ENCODE assay signal across 13 cellular contexts in genomic region chr2:36659872-36660312, GRCh38. TPM values are rescaled to one million over a fixed set of nuclear protein-coding genes. Genes with fewer than 3 reads are reported as not detected.
DNase-seq lines count a peak whose midpoint lies in the region; ATAC-seq, FAIRE-seq and TF ChIP-seq lines count a peak whose summit lies in the region.
"Had no signal": no experiment of that assay in that cellular context is flagged by ENCODE, and none has a peak within 500 bp of the region (broad histone marks: within the 10 kb centered on the region; RNA-seq: fewer than 3 reads in every experiment).

No MANE protein-coding gene starts in this region.

- POLR2A ChIA-PET in RWPE1 (lab: Yijun Ruan, JAX; ENCODE audit: low non-redundant PET): no interaction called here

- H3K9ac ChIP-seq in kidney (ENCODE audit: low read length in 2 of 2): no peak overlapping the region

- DNase-seq in HCEC 1CT (peak; percentile 9), iris pigment epithelial cell (ENCODE audit: low read depth) (peak; percentile 21), kidney (no peak), RWPE1 (ENCODE audit: low spot score) (no peak), GM23338 (ENCODE audit: low spot score) (no peak), HuH-7.5 (ENCODE audit: low spot score) (no peak)
- DNase-seq: midbrain; stimulated activated CD4-positive, alpha-beta T cell treated with anti-CD3 and anti-CD28 coated beads, Interleukin-4, amount 100 ng/mL, for 4 hours had no signal

- ATAC-seq in GM18502 (IDR thresholded peaks at IDR 0.05; ENCODE audit: poor library complexity, unreplicated experiment): peak; percentile 61
- ATAC-seq in HG03520 (IDR thresholded peaks at IDR 0.05; ENCODE audit: unreplicated experiment): peak; percentile 61
- no peak for ATAC-seq in GM23338

- H3K9me2 ChIP-seq in GM23338 (ENCODE audit: insufficient read depth): peaks cover 15% of the 10 kb centered on the region; the same call in 1 of the 2 replicates

- H3K27ac ChIP-seq in kidney (ENCODE audit: low read depth in 2 of 2, low read length in 2 of 2) (no peak overlapping the region), RWPE1 (no peak overlapping the region), GM23338 (ENCODE audit: low read depth) (no peak overlapping the region)
- H3K27ac ChIP-seq: prostate gland had no signal

- H3K4me2 ChIP-seq in GM23338: no peak overlapping the region

- FAIRE-seq in kidney (lab: Jason Lieb, UNC): no peak

- H3K79me2 ChIP-seq in GM23338 (replicated peaks; ENCODE audit: insufficient read depth): no peaks in the 10 kb centered on the region

- H3K27me3 Mint-ChIP-seq in GM23338 (ENCODE audit: insufficient read depth, low read depth, poor library complexity): no peaks in the 10 kb centered on the region

- no peaks in the 10 kb centered on the region for H3K4me1 ChIP-seq in kidney (ENCODE audit: control insufficient read depth in 1 of 2, insufficient read depth in 1 of 2, low read depth in 1 of 2, low read length in 2 of 2)
- no peaks in the 10 kb centered on the region for H3K4me1 ChIP-seq in GM23338 (ENCODE audit: insufficient read depth)
- H3K4me1 ChIP-seq: prostate gland had no signal

- H3K9me3 ChIP-seq in kidney (ENCODE audit: control insufficient read depth in 1 of 2, low read length in 2 of 2): no peaks in the 10 kb centered on the region
- H3K9me3 ChIP-seq: prostate gland had no signal

- TF ChIP-seq CTCF in kidney (IDR thresholded peaks at IDR 0.05; ENCODE audit: borderline replicate concordance, extremely low read depth, insufficient read depth): no peak
- no peak for TF ChIP-seq CTCF in RWPE1 (conservative IDR thresholded peaks at IDR 0.05; ENCODE audit: low read depth)
- TF ChIP-seq CTCF in GM23338 (conservative IDR thresholded peaks at IDR 0.05; ENCODE audit: low read depth in 2 of 2): no peak

- CTCF ChIA-PET in RWPE1 (lab: Yijun Ruan, JAX): interaction anchor here (0.6 kb wide), 1 partner anchor 261 kb away, joined by 3 read pairs; no protein-coding TSS in a partner anchor

- H3K4me3 ChIP-seq in kidney (ENCODE audit: low read length in 2 of 2) (no peak overlapping the region), GM23338 (no peak overlapping the region)
- H3K4me3 ChIP-seq: prostate gland had no signal

- H3K36me3 Mint-ChIP-seq in GM23338 (ENCODE audit: low read depth): no peaks in the 10 kb centered on the region
- H3K36me3 Mint-ChIP-seq: CD14-positive monocyte had no signal

- H3F3A ChIP-seq in GM23338 (replicated peaks; ENCODE audit: low read depth): no peaks in the 10 kb centered on the region

- no peak overlapping the region for H3K27ac Mint-ChIP-seq in GM23338
- H3K27ac Mint-ChIP-seq: CD14-positive monocyte had no signal

- no peak overlapping the region for H2AFZ ChIP-seq in GM23338

- no peaks in the 10 kb centered on the region for H3K27me3 ChIP-seq in GM23338 (ENCODE audit: insufficient read depth)

- H3K9me3 Mint-ChIP-seq in GM23338: no peaks in the 10 kb centered on the region; the same call in 1 of the 3 replicates
- H3K9me3 Mint-ChIP-seq: CD14-positive monocyte had no signal

- no peaks in the 10 kb centered on the region for H4K20me1 ChIP-seq in GM23338 (replicated peaks; ENCODE audit: insufficient read depth)

- H3K4me1 Mint-ChIP-seq in GM23338: no peaks in the 10 kb centered on the region
- H3K4me1 Mint-ChIP-seq: CD14-positive monocyte had no signal

- H3K4me3 Mint-ChIP-seq in GM23338: no peak overlapping the region
- H3K4me3 Mint-ChIP-seq: CD14-positive monocyte had no signal

- intact Hi-C loops in kidney (cut with DNase I): no loop called here

- no peaks in the 10 kb centered on the region for H3K36me3 ChIP-seq in kidney (ENCODE audit: control insufficient read depth in 1 of 2, insufficient read depth in 2 of 2, low read length in 2 of 2)
- no peaks in the 10 kb centered on the region for H3K36me3 ChIP-seq in GM23338 (ENCODE audit: insufficient read depth)
- H3K36me3 ChIP-seq: prostate gland had no signal

TF ChIP-seq in GM23338, 12 proteins besides CTCF, POLR2A, EP300 and RAD21:
- no peak for TF ChIP-seq REST (IDR thresholded peaks at IDR 0.05; ENCODE audit: unreplicated experiment)
- no peak for TF ChIP-seq ZNF114 (CRISPR knock-in tag; IDR thresholded peaks at IDR 0.05)
- no peak for TF ChIP-seq EZH2phosphoT487 (IDR thresholded peaks at IDR 0.05; ENCODE audit: unreplicated experiment)
- TF ChIP-seq ZNF331 (CRISPR knock-in tag; IDR thresholded peaks at IDR 0.05; ENCODE audit: low read depth): no peak
- no peak for TF ChIP-seq POLR2AphosphoS5 (IDR thresholded peaks at IDR 0.05; ENCODE audit: low read depth)
- no peak for TF ChIP-seq JUNB (IDR thresholded peaks at IDR 0.05; ENCODE audit: unreplicated experiment)
- no peak for TF ChIP-seq STAT1 (IDR thresholded peaks at IDR 0.05; ENCODE audit: unreplicated experiment)
- TF ChIP-seq ETS1 (IDR thresholded peaks at IDR 0.05): no peak
- no peak for TF ChIP-seq EZH2 (IDR thresholded peaks at IDR 0.05; ENCODE audit: low read depth, unreplicated experiment)

RNA-seq across cellular contexts. Expression of gene VIT, which starts 36.6 kb away (rescaled TPM):
- total RNA-seq in kidney: not detected
- 0.15 TPM for polyA plus RNA-seq in kidney (ENCODE audit: insufficient read depth, low read depth, low replicate concordance)
- total RNA-seq in GM23338 (2014; rRNA removed; shearing (Covaris generic)): not detected in 2 replicates
- polyA plus RNA-seq in GM23338 (2016; fragmentation: Nextera tagmentation; extraction: Ambion mirVana): not detected in 2 replicates
- total RNA-seq: temporal lobe had no signal
- polyA plus RNA-seq: CD14-positive monocyte had no signal

Comparison
In these comparisons a context has a peak if more than half of its experiments do, and no peak if none do; other contexts are left out.
1. DNase-seq: peak in HCEC 1CT (single experiment) and iris pigment epithelial cell (single experiment); none in kidney (single experiment), RWPE1 (single experiment), GM23338 (single experiment) and HuH-7.5 (single experiment).